Comparison of ENCODE assay signal across 15 cellular contexts in genomic region chr2:191670076-191670475, GRCh38. TPM values are rescaled to one million over a fixed set of nuclear protein-coding genes. Genes with fewer than 3 reads are reported as not detected.
A peak's percentile ranks its signal among the peaks of the same experiment; 100 is the strongest.
DNase-seq lines count a peak whose midpoint lies in the region; ATAC-seq, FAIRE-seq and TF ChIP-seq lines count a peak whose summit lies in the region.
"Had no signal": no experiment of that assay in that cellular context is flagged by ENCODE, and none has a peak within 500 bp of the region (broad histone marks: within the 10 kb centered on the region; RNA-seq: fewer than 3 reads in every experiment).

No MANE protein-coding gene starts in this region.

- H3K27ac Mint-ChIP-seq in CD4-positive, alpha-beta T cell: no peak overlapping the region
- H3K27ac Mint-ChIP-seq: progenitor cell of endocrine pancreas had no signal

- intact Hi-C loops in CD4-positive, alpha-beta T cell (cut with DNase I, micrococcal nuclease): no loop called here

- H3K27me3 ChIP-seq in foreskin keratinocyte: no peaks in the 10 kb centered on the region
- no peaks in the 10 kb centered on the region for H3K27me3 ChIP-seq in CD4-positive, alpha-beta T cell (ENCODE audit: control insufficient read depth, insufficient read depth, low read length)
- H3K27me3 ChIP-seq: cardiac muscle cell had no signal

- no peak for TF ChIP-seq POLR2A in GM12891 (IDR thresholded peaks at IDR 0.05; ENCODE audit: low read depth, low read length)

- no peaks in the 10 kb centered on the region for H3K9me3 ChIP-seq in CD4-positive, alpha-beta T cell (ENCODE audit: control insufficient read depth, low read length)

- CTCF ChIA-PET in CD4-positive, alpha-beta T cell (lab: Charles Lee): no interaction called here

- TF ChIP-seq CTCF in D721Med (IDR thresholded peaks at IDR 0.05; ENCODE audit: insufficient read depth, missing control alignments) (no peak), foreskin keratinocyte (conservative IDR thresholded peaks at IDR 0.05) (no peak)
- TF ChIP-seq CTCF in CD4-positive, alpha-beta T cell (IDR thresholded peaks at IDR 0.05): no peak

- no peak for DNase-seq in GM12891 (ENCODE audit: insufficient read length, low spot score)
- no peak for DNase-seq in D721Med (ENCODE audit: insufficient read length, low spot score)
- no peak for DNase-seq in foreskin keratinocyte
- no peak for DNase-seq in activated CD8-positive, alpha-beta memory T cell treated with anti-CD3 and anti-CD28 coated beads, Interleukin-2, amount 50 U/mL, for 4 hours
- DNase-seq in CD4-positive, alpha-beta T cell: no peak
- DNase-seq: activated gamma-delta T cell, DMS53, NCI-H1417 treated with DMSO at 0.1 percent for 48 hours, NCI-H524 treated with DMSO at 0.1 percent for 48 hours, SHP77 treated with DMSO at 0.1 percent for 48 hours had no signal

- ATAC-seq in GM19395 (IDR thresholded peaks at IDR 0.05; ENCODE audit: unreplicated experiment) (peak; percentile 77), HG02623 (IDR thresholded peaks at IDR 0.05; ENCODE audit: unreplicated experiment) (peak; percentile 42), HG03378 (IDR thresholded peaks at IDR 0.05; ENCODE audit: unreplicated experiment) (peak; percentile 54), foreskin keratinocyte (no peak)
- ATAC-seq in CD4-positive, alpha-beta T cell (ENCODE audit: poor library complexity): no peak

- POLR2A ChIA-PET in CD4-positive, alpha-beta T cell (lab: Charles Lee): interaction anchor here (0.8 kb wide), 1 partner anchor 52 kb away, joined by 4 read pairs; no protein-coding TSS in a partner anchor

- no peak overlapping the region for H3K4me3 Mint-ChIP-seq in CD4-positive, alpha-beta T cell

- FAIRE-seq in GM12891 (lab: Jason Lieb, UNC) (peak; percentile 80), D721Med (lab: Jason Lieb, UNC) (no peak)

- H3K36me3 Mint-ChIP-seq in CD4-positive, alpha-beta T cell (ENCODE audit: low read depth): no peaks in the 10 kb centered on the region

- no peaks in the 10 kb centered on the region for H3K9me3 Mint-ChIP-seq in CD4-positive, alpha-beta T cell

- no peak overlapping the region for H3K27ac ChIP-seq in foreskin keratinocyte
- no peak overlapping the region for H3K27ac ChIP-seq in CD4-positive, alpha-beta T cell (ENCODE audit: low read depth, low read length)
- H3K27ac ChIP-seq: cardiac muscle cell had no signal

- H3K4me1 ChIP-seq in foreskin keratinocyte: peaks cover under 1% of the 10 kb centered on the region

- H3K4me1 Mint-ChIP-seq in CD4-positive, alpha-beta T cell (ENCODE audit: low read depth): peaks cover 12% of the 10 kb centered on the region

- H3K27me3 Mint-ChIP-seq in CD4-positive, alpha-beta T cell: no peaks in the 10 kb centered on the region
- H3K27me3 Mint-ChIP-seq: progenitor cell of endocrine pancreas had no signal

TF ChIP-seq in GM12891, 5 proteins besides CTCF, POLR2A, EP300 and RAD21:
- no peak for TF ChIP-seq POU2F2 (IDR thresholded peaks at IDR 0.05; ENCODE audit: low read depth, low read length)
- no peak for TF ChIP-seq PAX5 (IDR thresholded peaks at IDR 0.05; ENCODE audit: insufficient read depth, low read length, severe bottlenecking)
- TF ChIP-seq SPI1 (IDR thresholded peaks at IDR 0.05; ENCODE audit: low read depth, low read length): no peak
- no peak for TF ChIP-seq POLR2AphosphoS5 (IDR thresholded peaks at IDR 0.05; ENCODE audit: low read depth, low read length)
- no peak for TF ChIP-seq TAF1 (IDR thresholded peaks at IDR 0.05; ENCODE audit: low read depth, low read length)

RNA-seq across cellular contexts. Expression of gene NABP1, which starts 7.9 kb away (rescaled TPM):
- 7.8 TPM for polyA plus RNA-seq in GM12891 (2012; ENCODE audit: low read depth, missing spikeins)
- total RNA-seq in foreskin keratinocyte: 31.3 and 36.6 TPM in 2 replicates
- 12.4 and 16.8 TPM in 2 replicates for polyA plus RNA-seq in foreskin keratinocyte
- total RNA-seq in CD4-positive, alpha-beta T cell: 10 to 100 TPM; 32.0 to 32.9 TPM

Comparison
In these comparisons a context has a peak if more than half of its experiments do, and no peak if none do; other contexts are left out.
1. ATAC-seq: peak in GM19395 (single experiment), HG02623 (single experiment) and HG03378 (single experiment); none in foreskin keratinocyte (single experiment) and CD4-positive, alpha-beta T cell (single experiment).